30 cellular contexts compared by ENCODE assay signal in the genomic region with DNA sequence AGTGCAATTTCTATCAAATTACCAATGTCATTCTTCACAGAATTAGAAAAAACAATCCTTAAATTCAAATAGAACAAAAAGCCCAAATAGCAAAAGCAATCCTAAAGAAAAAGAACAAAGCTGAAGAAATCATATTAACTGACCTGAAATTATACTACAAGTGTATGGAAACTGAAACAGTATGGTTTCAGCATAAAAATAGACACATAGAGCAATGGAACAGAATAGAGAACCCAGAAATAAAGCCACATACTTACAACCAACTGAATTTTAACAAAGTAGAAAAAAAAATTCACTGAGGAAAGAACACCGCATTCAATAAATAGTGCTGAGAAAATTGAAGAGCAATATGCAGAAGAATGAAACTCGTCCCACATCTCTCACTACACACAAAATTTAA.
"Had no signal": no experiment of that assay in that cellular context is flagged by ENCODE, and none has a peak within 500 bp of the region (broad histone marks: within the 10 kb centered on the region; RNA-seq: fewer than 3 reads in every experiment).

No MANE protein-coding gene starts in this region.

- H3K4me1 ChIP-seq: adrenal gland, ascending aorta, body of pancreas, breast epithelium had no signal

- H3K27ac ChIP-seq: adrenal gland, ascending aorta, body of pancreas, brain microvascular endothelial cell, breast epithelium, cardiac muscle cell had no signal

- H3K36me3 ChIP-seq: adrenal gland, ascending aorta, brain microvascular endothelial cell, breast epithelium, cardiac muscle cell had no signal

- H3K27me3 ChIP-seq: adrenal gland, ascending aorta, body of pancreas, brain microvascular endothelial cell, breast epithelium, cardiac muscle cell had no signal

- ATAC-seq: activated naive CD4-positive, alpha-beta T cell treated with anti-CD3 and anti-CD28 coated beads, Interleukin-2, amount 50 U/mL, for 72 hours; activated naive CD8-positive, alpha-beta T cell treated with anti-CD3 and anti-CD28 coated beads, Interleukin-2, amount 50 U/mL, for 24 hours; activated T-cell treated with anti-CD3 and anti-CD28 coated beads, Interleukin-2, amount 50 U/mL, for 4 hours; activated T-cell treated with anti-CD3 and anti-CD28 coated beads, Interleukin-2, amount 50 U/mL, for 72 hours; activated T-helper 17 cell treated with anti-CD3 and anti-CD28 coated beads, Interleukin-2, amount 50 U/mL, for 72 hours; body of pancreas had no signal

- H3K9me3 ChIP-seq: adrenal gland, ascending aorta, body of pancreas, breast epithelium had no signal

- DNase-seq: activated effector memory CD4-positive, alpha-beta T cell treated with anti-CD3 and anti-CD28 coated beads, Interleukin-2, amount 50 U/mL, for 16 hours; activated effector memory CD4-positive, alpha-beta T cell treated with Interleukin-2 at 50 U/mL for 16 hours; activated gamma-delta T cell; activated gamma-delta T cell treated with Interleukin-2 at 50 U/mL for 16 hours; activated naive CD4-positive, alpha-beta T cell; activated naive CD4-positive, alpha-beta T cell treated with anti-CD3 and anti-CD28 coated beads for 36 hours; activated naive CD4-positive, alpha-beta T cell treated with anti-CD3 and anti-CD28 coated beads, Interleukin-2, amount 10 ng/mL, durations not matched to agents 7 days and 5 days; activated naive CD4-positive, alpha-beta T cell treated with anti-CD3 and anti-CD28 coated beads, Interleukin-2, amount 50 U/mL, for 16 hours; activated naive CD4-positive, alpha-beta T cell treated with Interleukin-2 at 50 U/mL for 16 hours; activated naive CD8-positive, alpha-beta T cell treated with anti-CD3 and anti-CD28 coated beads for 36 hours; activated naive CD8-positive, alpha-beta T cell treated with anti-CD3 and anti-CD28 coated beads, Interleukin-2, amount 10 ng/mL, durations not matched to agents 7 days and 5 days; activated naive CD8-positive, alpha-beta T cell treated with anti-CD3 and anti-CD28 coated beads, Interleukin-2, amount 50 U/mL, for 24 hours; activated T-cell treated with anti-CD3 and anti-CD28 coated beads, Interleukin-2, amount 50 U/mL, for 4 hours; activated T-cell treated with anti-CD3 and anti-CD28 coated beads, Interleukin-2, amount 50 U/mL, for 48 hours; activated T-cell treated with anti-CD3 and anti-CD28 coated beads, Interleukin-2, amount 50 U/mL, for 72 hours; adrenal gland; amniotic stem cell; amygdala; anterior cingulate cortex; aorta; body of pancreas; brain microvascular endothelial cell; caudate nucleus; central memory CD4-positive, alpha-beta T cell; cerebellar nuclear complex had no signal

- H3K4me3 ChIP-seq: adrenal gland, ascending aorta, body of pancreas, breast epithelium, cardiac muscle cell had no signal
